In genomic region chr12:62632521-62632920, GRCh38 we compare ENCODE assay signal across 10 cellular contexts.
DNase-seq lines count a peak whose midpoint lies in the region; ATAC-seq and TF ChIP-seq lines count a peak whose summit lies in the region.
"Had no signal": no experiment of that assay in that cellular context is flagged by ENCODE, and none has a peak within 500 bp of the region (broad histone marks: within the 10 kb centered on the region; RNA-seq: fewer than 3 reads in every experiment).

No MANE protein-coding gene starts in this region.

- H3K27ac Mint-ChIP-seq in natural killer cell = no peak overlapping the region

- ATAC-seq in HG03039 (IDR thresholded peaks at IDR 0.05; ENCODE audit: unreplicated experiment) = peak; percentile 42
- ATAC-seq in natural killer cell = peak; percentile 19 to 51 (median 39)

- peaks cover 55 to 70% of the 10 kb centered on the region in 2 donors for H3K27me3 Mint-ChIP-seq in natural killer cell (ENCODE audit: low read depth in 2 of 2)

- peak overlapping the region; percentile 51 for H3K4me3 ChIP-seq in AG04449 (ENCODE audit: low read depth, low read length)
- H3K4me3 ChIP-seq in WERI-Rb-1 (ENCODE audit: low read depth, low read length) = peak overlapping the region; percentile 65
- no peak overlapping the region for H3K4me3 ChIP-seq in SJCRH30

- no peaks in the 10 kb centered on the region for H3K36me3 ChIP-seq in WERI-Rb-1
- H3K36me3 ChIP-seq in SJCRH30 = no peaks in the 10 kb centered on the region
- H3K36me3 ChIP-seq: neutrophil had no signal

- peak overlapping the region; percentile 93 for H3K4me3 Mint-ChIP-seq in natural killer cell

- no peak for TF ChIP-seq CTCF in AG04449 (IDR thresholded peaks at IDR 0.05; ENCODE audit: insufficient read depth, low read length, missing control alignments)
- TF ChIP-seq CTCF in GM13977 (IDR thresholded peaks at IDR 0.05; ENCODE audit: extremely low read depth, insufficient read depth, missing control alignments) = no peak
- TF ChIP-seq CTCF in WERI-Rb-1 (IDR thresholded peaks at IDR 0.05; ENCODE audit: low read depth, low read length) = no peak
- TF ChIP-seq CTCF in natural killer cell (IDR thresholded peaks at IDR 0.05) = no peak

- H3K4me1 ChIP-seq in SJCRH30 = peaks cover 2% of the 10 kb centered on the region

- no peaks in the 10 kb centered on the region for H3K9me3 Mint-ChIP-seq in natural killer cell

- no peak for DNase-seq in AG04449 (ENCODE audit: low read depth, low spot score)
- DNase-seq in GM13977 (ENCODE audit: low spot score) = peak; percentile 41
- DNase-seq in WERI-Rb-1 = peak; percentile 10
- peak; percentile 60 for DNase-seq in fibroblast of peridontal ligament (ENCODE audit: extremely low read depth)
- DNase-seq in natural killer cell = no peak
- no peak for DNase-seq in SJCRH30
- no peak for DNase-seq in kidney glomerular epithelial cell (lab: John Stamatoyannopoulos, UW)

- H3K27me3 ChIP-seq in WERI-Rb-1 (ENCODE audit: insufficient read depth, low read depth, severe bottlenecking) (no peaks in the 10 kb centered on the region), SJCRH30 (no peaks in the 10 kb centered on the region)

- CTCF ChIA-PET in AG04449 (lab: Yijun Ruan, JAX) = interaction anchor here (1.0 to 1.7 kb wide), 6 partner anchors 9 to 165 kb away, joined by 3 to 7 read pairs (median 6); no protein-coding TSS in a partner anchor

- in situ Hi-C loops in GM13977 (cut with MboI; ENCODE audit: low pct_unique_long_range_greater_than_20kb, low sequenced_read_pairs, unreplicated experiment) = no loop called here

- no peaks in the 10 kb centered on the region for H3K36me3 Mint-ChIP-seq in natural killer cell

- H3K27ac ChIP-seq in WERI-Rb-1 (no peak overlapping the region), SJCRH30 (no peak overlapping the region)
- H3K27ac ChIP-seq: HL-60, neutrophil had no signal

- intact Hi-C loops in natural killer cell (cut with micrococcal nuclease) = no loop called here

- no peaks in the 10 kb centered on the region for H3K9me3 ChIP-seq in WERI-Rb-1 (ENCODE audit: severe bottlenecking)
- no peaks in the 10 kb centered on the region for H3K9me3 ChIP-seq in SJCRH30 (replicated peaks)
- H3K9me3 ChIP-seq: neutrophil had no signal

- POLR2A ChIA-PET in AG04449 (lab: Yijun Ruan, JAX) = interaction anchor here (1.2 kb wide), 1 partner anchor 99 kb away, joined by 3 read pairs; no protein-coding TSS in a partner anchor

- H3K4me1 Mint-ChIP-seq in natural killer cell = peaks cover 11 to 17% of the 10 kb centered on the region in 2 donors

Comparison
In these comparisons a context has a peak if more than half of its experiments do, and no peak if none do; other contexts are left out.
1. DNase-seq: peak in GM13977 (single experiment), WERI-Rb-1 (single experiment) and fibroblast of peridontal ligament (single experiment); none in AG04449 (single experiment), natural killer cell (single experiment), SJCRH30 (0 of 2) and kidney glomerular epithelial cell (single experiment).